In genomic region chr6:132287101-132287500, GRCh38 we compare ENCODE assay signal across 28 cellular contexts.
"Had no signal": no experiment of that assay in that cellular context is flagged by ENCODE, and none has a peak within 500 bp of the region (broad histone marks: within the 10 kb centered on the region; RNA-seq: fewer than 3 reads in every experiment).

No MANE protein-coding gene starts in this region.

- ATAC-seq: activated T-helper 17 cell treated with anti-CD3 and anti-CD28 coated beads, Interleukin-2, amount 50 U/mL, for 72 hours; esophagus mucosa; left lung; natural killer cell treated with Interleukin-12 subunit alpha and Interleukin-12 subunit beta and Interleukin-15 and Interleukin-18, amount 100 ng/mL, for 72 hours; stimulated activated naive CD8-positive, alpha-beta T cell treated with anti-CD3 and anti-CD28 coated beads, Interleukin-15, amount 100 ng/mL, for 72 hours had no signal

- H3K4me3 ChIP-seq: dorsolateral prefrontal cortex, hepatocyte, left lung, lung, pancreas, psoas muscle, right atrium auricular region, tibial artery, uterus had no signal

- H3K4me3 Mint-ChIP-seq: activated naive CD8-positive, alpha-beta T cell; activated T-helper 17 cell treated with anti-CD3 and anti-CD28 coated beads, Interleukin-2, amount 50 U/mL, for 72 hours; central memory CD8-positive, alpha-beta T cell; effector memory CD8-positive, alpha-beta T cell; immature natural killer cell; natural killer cell treated with Interleukin-12 subunit alpha and Interleukin-12 subunit beta and Interleukin-15 and Interleukin-18, amount 100 ng/mL, for 72 hours; stimulated activated naive CD8-positive, alpha-beta T cell treated with anti-CD3 and anti-CD28 coated beads, Interleukin-15, amount 100 ng/mL, for 72 hours had no signal

- DNase-seq: activated naive CD4-positive, alpha-beta T cell; activated T-cell treated with anti-CD3 and anti-CD28 coated beads, Interleukin-2, amount 50 U/mL, for 1 hour; dorsolateral prefrontal cortex; effector memory CD8-positive, alpha-beta T cell; foreskin melanocyte; glutamatergic neuron; immature natural killer cell; left lung; pancreas; psoas muscle; stimulated activated CD4-positive, alpha-beta T cell treated with anti-CD3 and anti-CD28 coated beads, Interleukin-4, amount 100 ng/mL, for 4 hours; stimulated activated naive CD8-positive, alpha-beta T cell treated with anti-CD3 and anti-CD28 coated beads, Interleukin-15, amount 100 ng/mL, for 72 hours; T-helper 2 cell; tibial artery; uterus; WERI-Rb-1 had no signal

- H3K27ac Mint-ChIP-seq: activated naive CD8-positive, alpha-beta T cell; activated T-helper 17 cell treated with anti-CD3 and anti-CD28 coated beads, Interleukin-2, amount 50 U/mL, for 72 hours; effector memory CD8-positive, alpha-beta T cell; immature natural killer cell; natural killer cell treated with Interleukin-12 subunit alpha and Interleukin-12 subunit beta and Interleukin-15 and Interleukin-18, amount 100 ng/mL, for 72 hours; stimulated activated naive CD8-positive, alpha-beta T cell treated with anti-CD3 and anti-CD28 coated beads, Interleukin-15, amount 100 ng/mL, for 72 hours had no signal

- H3K36me3 ChIP-seq: left lung, neutrophil, pancreas, right atrium auricular region, tibial artery, uterus, WERI-Rb-1 had no signal

- H3K36me3 Mint-ChIP-seq: activated naive CD8-positive, alpha-beta T cell; immature natural killer cell; natural killer cell treated with Interleukin-12 subunit alpha and Interleukin-12 subunit beta and Interleukin-15 and Interleukin-18, amount 100 ng/mL, for 72 hours had no signal

- H3K4me1 Mint-ChIP-seq: activated T-helper 17 cell treated with anti-CD3 and anti-CD28 coated beads, Interleukin-2, amount 50 U/mL, for 72 hours; central memory CD8-positive, alpha-beta T cell; immature natural killer cell; stimulated activated naive CD8-positive, alpha-beta T cell treated with anti-CD3 and anti-CD28 coated beads, Interleukin-15, amount 100 ng/mL, for 72 hours had no signal

- H3K27me3 ChIP-seq: dorsolateral prefrontal cortex, hepatocyte, left lung, pancreas, right atrium auricular region, tibial artery, uterus had no signal

- H3K9me3 Mint-ChIP-seq: activated T-helper 17 cell treated with anti-CD3 and anti-CD28 coated beads, Interleukin-2, amount 50 U/mL, for 72 hours; central memory CD8-positive, alpha-beta T cell; effector memory CD8-positive, alpha-beta T cell; immature natural killer cell; natural killer cell treated with Interleukin-12 subunit alpha and Interleukin-12 subunit beta and Interleukin-15 and Interleukin-18, amount 100 ng/mL, for 72 hours; stimulated activated naive CD8-positive, alpha-beta T cell treated with anti-CD3 and anti-CD28 coated beads, Interleukin-15, amount 100 ng/mL, for 72 hours had no signal

- FAIRE-seq: astrocyte, colon, endothelial cell of umbilical vein, pancreas had no signal
